ENCODE assay signal across 10 cellular contexts in the genomic region with DNA sequence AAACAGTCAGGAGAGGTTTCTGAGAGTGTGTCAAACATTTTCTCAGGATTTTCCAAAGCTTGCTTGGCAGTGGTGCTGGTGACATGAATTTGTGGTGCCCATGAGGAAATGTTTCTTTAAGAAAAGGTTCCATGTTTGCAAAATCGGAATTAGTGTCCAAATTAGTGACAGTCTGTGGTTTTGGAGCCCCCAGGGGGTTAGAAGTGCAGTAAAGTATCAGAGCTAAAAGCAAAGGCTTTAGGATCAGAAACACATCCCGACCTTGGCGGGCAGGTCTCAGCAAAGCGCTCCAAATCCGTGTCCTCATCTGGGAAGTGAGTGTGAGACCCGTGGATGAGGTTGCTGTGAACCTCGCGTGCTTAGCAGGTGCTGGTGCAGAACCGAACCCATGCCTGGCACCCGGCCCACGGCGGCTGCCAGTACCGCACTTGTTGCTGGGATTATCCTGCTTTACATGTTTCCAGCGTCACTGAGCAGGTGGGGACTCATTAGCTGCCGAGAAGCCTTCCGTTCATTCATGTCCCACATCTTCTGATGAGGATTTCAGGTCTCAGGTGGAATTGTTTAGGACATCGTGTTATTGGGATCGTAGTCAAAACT.
DNase-seq lines count a peak whose midpoint lies in the region; ATAC-seq lines count a peak whose summit lies in the region.
"Had no signal": no experiment of that assay in that cellular context is flagged by ENCODE, and none has a peak within 500 bp of the region (broad histone marks: within the 10 kb centered on the region; RNA-seq: fewer than 3 reads in every experiment).

No MANE protein-coding gene starts in this region.

- H3K27me3 Mint-ChIP-seq in T-cell = no peaks in the 10 kb centered on the region

- H3K27ac Mint-ChIP-seq in T-cell = no peak overlapping the region

- POLR2A ChIA-PET in T-cell (lab: Charles Lee) = no interaction called here

- intact Hi-C loops in left ventricle myocardium superior (cut with micrococcal nuclease) = no loop called here
- intact Hi-C loops in sciatic nerve (cut with DNase I) = no loop called here

- peak; percentile 89 for DNase-seq in DMS79 treated with DMSO at 0.1 percent for 48 hours (lab: John Stamatoyannopoulos, UW)
- peak; percentile 86 for DNase-seq in NCI-H2171 treated with DMSO at 0.1 percent for 48 hours (lab: John Stamatoyannopoulos, UW)
- DNase-seq in left ventricle myocardium superior = peak; percentile 17
- DNase-seq in sciatic nerve (ENCODE audit: low spot score) = peak; percentile 56
- DNase-seq in T-cell = no peak
- DNase-seq in 8988T = no peak
- DNase-seq: DND-41, Kasumi-1, kidney glomerular epithelial cell had no signal

- H3K4me1 Mint-ChIP-seq in T-cell = no peaks in the 10 kb centered on the region

- H3K9me3 Mint-ChIP-seq in T-cell = peaks cover 4 to 11% (median 5%) of the 10 kb centered on the region in 3 donors

- H3K4me3 Mint-ChIP-seq in T-cell = no peak overlapping the region

- no peak for ATAC-seq in left ventricle myocardium superior
- peak; percentile 11 for ATAC-seq in sciatic nerve
- no peak for ATAC-seq in GM18519 (IDR thresholded peaks at IDR 0.05; ENCODE audit: low FRiP score, unreplicated experiment)
- ATAC-seq in T-cell (replicated peaks in 1 of 4) = no peak

- no peaks in the 10 kb centered on the region for H3K36me3 Mint-ChIP-seq in T-cell

- CTCF ChIA-PET in T-cell (lab: Charles Lee) = no interaction called here

Comparison
In these comparisons a context has a peak if more than half of its experiments do, and no peak if none do; other contexts are left out.
1. DNase-seq: peak in DMS79 treated with DMSO at 0.1 percent for 48 hours (single experiment), NCI-H2171 treated with DMSO at 0.1 percent for 48 hours (single experiment), left ventricle myocardium superior (single experiment) and sciatic nerve (single experiment); none in T-cell (0 of 34) and 8988T (single experiment).